ENCODE assay signal across 31 cellular contexts in genomic region chr2:124988794-124989193, GRCh38.
"Had no signal": no experiment of that assay in that cellular context is flagged by ENCODE, and none has a peak within 500 bp of the region (broad histone marks: within the 10 kb centered on the region; RNA-seq: fewer than 3 reads in every experiment).

No MANE protein-coding gene starts in this region.

- H3K4me3 ChIP-seq: ascending aorta, cardiac muscle cell had no signal

- DNase-seq: activated CD4-positive, alpha-beta memory T cell treated with anti-CD3 and anti-CD28 coated beads, Interleukin-2, amount 10 ng/mL, durations not matched to agents 7 days and 5 days; activated CD4-positive, alpha-beta T cell treated with anti-CD3 and anti-CD28 coated beads for 1 hour; activated CD4-positive, alpha-beta T cell treated with anti-CD3 and anti-CD28 coated beads for 36 hours; activated CD4-positive, alpha-beta T cell treated with anti-CD3 and anti-CD28 coated beads for 48 hours; activated CD4-positive, alpha-beta T cell treated with anti-CD3 and anti-CD28 coated beads, Interleukin-2, amount 10 ng/mL, durations not matched to agents 7 days and 5 days; activated CD4-positive, alpha-beta T cell treated with anti-CD3 and anti-CD28 coated beads, Interleukin-2, amount 50 U/mL, for 48 hours; activated CD4-positive, CD25-positive, alpha-beta regulatory T cell; activated CD8-positive, alpha-beta memory T cell treated with anti-CD3 and anti-CD28 coated beads for 24 hours; activated CD8-positive, alpha-beta memory T cell treated with anti-CD3 and anti-CD28 coated beads, Interleukin-2, amount 10 ng/mL, durations not matched to agents 7 days and 5 days; activated CD8-positive, alpha-beta memory T cell treated with anti-CD3 and anti-CD28 coated beads, Interleukin-2, amount 50 U/mL, for 48 hours; activated CD8-positive, alpha-beta T cell treated with anti-CD3 and anti-CD28 coated beads, Interleukin-2, amount 10 ng/mL, durations not matched to agents 7 days and 5 days; activated effector memory CD4-positive, alpha-beta T cell treated with Interleukin-2 at 50 U/mL for 16 hours; activated gamma-delta T cell; activated naive CD4-positive, alpha-beta T cell treated with anti-CD3 and anti-CD28 coated beads, Interleukin-2, amount 10 ng/mL, durations not matched to agents 7 days and 5 days; activated naive CD4-positive, alpha-beta T cell treated with Interleukin-2 at 50 U/mL for 16 hours; activated naive CD8-positive, alpha-beta T cell treated with anti-CD3 and anti-CD28 coated beads, Interleukin-2, amount 10 ng/mL, durations not matched to agents 7 days and 5 days; activated naive CD8-positive, alpha-beta T cell treated with anti-CD3 and anti-CD28 coated beads, Interleukin-2, amount 50 U/mL, for 24 hours; activated T-cell treated with anti-CD3 and anti-CD28 coated beads, Interleukin-2, amount 50 U/mL, for 24 hours; activated T-cell treated with anti-CD3 and anti-CD28 coated beads, Interleukin-2, amount 50 U/mL, for 48 hours; amygdala; anterior cingulate cortex; caudate nucleus; cerebellar nuclear complex; T-helper 2 cell; T-helper 9 cell; WERI-Rb-1 had no signal

- H3K9me3 ChIP-seq: ascending aorta had no signal

- H3K27me3 ChIP-seq: ascending aorta, cardiac muscle cell had no signal

- ATAC-seq: activated CD4-positive, alpha-beta T cell treated with anti-CD3 and anti-CD28 coated beads for 36 hours; activated CD4-positive, CD25-positive, alpha-beta regulatory T cell treated with anti-CD3 and anti-CD28 coated beads, Interleukin-2, amount 50 U/mL, for 24 hours; activated CD8-positive, alpha-beta memory T cell treated with anti-CD3 and anti-CD28 coated beads, Interleukin-2, amount 10 ng/mL, durations not matched to agents 7 days and 5 days; activated CD8-positive, alpha-beta T cell treated with anti-CD3 and anti-CD28 coated beads, Interleukin-2, amount 10 ng/mL, durations not matched to agents 7 days and 5 days; activated naive CD8-positive, alpha-beta T cell treated with anti-CD3 and anti-CD28 coated beads, Interleukin-2, amount 50 U/mL, for 24 hours; WTC11 had no signal

- H3K27ac ChIP-seq: ascending aorta, cardiac muscle cell, WERI-Rb-1 had no signal

- FAIRE-seq: bronchial epithelial cell had no signal

- H3K36me3 ChIP-seq: ascending aorta, cardiac muscle cell, WERI-Rb-1 had no signal

- H3K4me1 ChIP-seq: ascending aorta had no signal
